8 cellular contexts compared by ENCODE assay signal in the genomic region with DNA sequence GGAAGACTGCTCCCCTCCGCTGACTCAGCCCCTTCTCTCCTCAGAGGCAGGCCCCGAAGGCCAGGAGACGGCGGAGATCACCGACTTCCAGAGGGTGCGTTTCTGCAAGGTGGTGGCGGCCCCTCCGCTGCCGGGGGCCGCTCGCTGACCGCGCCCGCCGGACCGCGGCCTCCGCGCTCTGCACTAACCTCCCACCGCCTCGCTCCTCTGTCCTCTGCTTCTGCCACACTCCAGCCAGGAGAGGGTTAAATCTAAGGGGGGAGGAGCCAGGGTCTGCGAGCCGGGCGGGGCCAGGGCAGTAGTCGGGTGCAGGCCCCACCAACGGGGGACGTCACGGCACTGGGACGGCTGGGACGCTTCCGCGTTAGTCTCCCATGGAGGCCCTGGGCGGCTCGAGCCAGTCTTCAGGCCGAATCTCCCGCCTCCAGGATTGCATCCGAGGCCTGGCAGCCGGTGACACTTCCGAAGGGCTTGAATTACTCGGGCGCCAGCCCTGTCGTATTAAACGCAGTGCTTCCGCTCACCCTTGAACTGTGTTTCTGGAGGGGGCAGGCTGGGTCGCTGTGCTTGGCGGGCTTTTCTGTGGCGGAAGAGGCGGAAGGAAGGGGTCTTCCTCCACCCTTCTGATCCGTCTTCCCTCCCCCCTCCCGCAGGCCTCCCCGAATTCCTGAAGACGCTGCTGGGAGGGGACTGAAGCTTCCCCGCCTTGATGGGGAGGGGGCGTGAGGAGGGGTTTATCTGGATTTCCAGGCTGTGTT. TPM values are rescaled to one million over a fixed set of nuclear protein-coding genes. Genes with fewer than 3 reads are reported as not detected.
DNase-seq lines count a peak whose midpoint lies in the region; ATAC-seq and TF ChIP-seq lines count a peak whose summit lies in the region.

No MANE protein-coding gene starts in this region.

- peak overlapping the region; percentile 75 to 99 (median 97) for H3K27ac ChIP-seq in adrenal gland
- H3K27ac ChIP-seq in upper lobe of right lung = peak overlapping the region; percentile 96

- H3K9me3 ChIP-seq in adrenal gland (replicated peaks in 1 of 3) (no peaks in the 10 kb centered on the region), upper lobe of right lung (no peaks in the 10 kb centered on the region)

- H3K4me1 ChIP-seq in adrenal gland (replicated peaks in 1 of 2) = peaks cover 21 to 27% of the 10 kb centered on the region in 2 donors
- peaks cover 13% of the 10 kb centered on the region for H3K4me1 ChIP-seq in upper lobe of right lung

- 0 to 1% (median 1%) methylated on average over 17 to 53 of the region's 54 CpGs for WGBS in adrenal gland, 4 donors

- intact Hi-C loops in adrenal gland (cut with DNase I) (no loop called here), left cardiac atrium (cut with DNase I) (no loop called here), upper lobe of right lung (cut with DNase I) (no loop called here)

- peak; percentile 60 to 90 for TF ChIP-seq POLR2A in adrenal gland (IDR thresholded peaks at IDR 0.05)

- peak; percentile 59 for ATAC-seq in HG02588 (IDR thresholded peaks at IDR 0.05; ENCODE audit: unreplicated experiment)
- ATAC-seq in left cardiac atrium = peak; percentile 85 to 86
- ATAC-seq in upper lobe of right lung = peak; percentile 84

- peak; percentile 97 for DNase-seq in GM10266 (ENCODE audit: extremely low spot score)
- DNase-seq in NCI-H1105 (lab: John Stamatoyannopoulos, UW) = peak; percentile 85
- peak; percentile 83 for DNase-seq in T follicular helper cell (ENCODE audit: low read depth)
- DNase-seq in adrenal gland = peak; percentile 93 to 97 (median 96)
- DNase-seq in left cardiac atrium = peak; percentile 94
- DNase-seq in progenitor cell of endocrine pancreas (ENCODE audit: low spot score, unreplicated experiment) = peak; percentile 78
- peak; percentile 96 for DNase-seq in upper lobe of right lung

- H3K4me3 Mint-ChIP-seq in progenitor cell of endocrine pancreas (ENCODE audit: low read depth) = peak overlapping the region; percentile 84

- no peaks in the 10 kb centered on the region for H3K9me3 Mint-ChIP-seq in progenitor cell of endocrine pancreas (ENCODE audit: low read depth)

- H3K27me3 ChIP-seq in adrenal gland = no peaks in the 10 kb centered on the region
- H3K27me3 ChIP-seq in upper lobe of right lung = no peaks in the 10 kb centered on the region

- peak overlapping the region; percentile 97 for H3K27ac Mint-ChIP-seq in progenitor cell of endocrine pancreas

- H3K36me3 ChIP-seq in adrenal gland (replicated peaks in 1 of 2) (peaks cover 0 to 20% of the 10 kb centered on the region in 2 donors), upper lobe of right lung (peaks cover 20% of the 10 kb centered on the region)

- H3K27me3 Mint-ChIP-seq in progenitor cell of endocrine pancreas = peaks cover 12% of the 10 kb centered on the region

- peaks cover 17% of the 10 kb centered on the region for H3K36me3 Mint-ChIP-seq in progenitor cell of endocrine pancreas (ENCODE audit: insufficient read depth)

- TF ChIP-seq CTCF in GM10266 (IDR thresholded peaks at IDR 0.05; ENCODE audit: control insufficient read depth, insufficient read depth, low read depth, missing control alignments) (no peak), adrenal gland (IDR thresholded peaks at IDR 0.05) (no peak), progenitor cell of endocrine pancreas (IDR thresholded peaks at IDR 0.05; ENCODE audit: unreplicated experiment) (no peak), upper lobe of right lung (IDR thresholded peaks at IDR 0.05) (no peak)

- peaks cover 12% of the 10 kb centered on the region for H3K4me1 Mint-ChIP-seq in progenitor cell of endocrine pancreas (ENCODE audit: low read depth)

- H3K4me3 ChIP-seq in adrenal gland (peak overlapping the region; percentile 0 to 67 (median 48)), upper lobe of right lung (peak overlapping the region; percentile 79)

RNA-seq across cellular contexts. Expression of gene INAFM1, which starts 1.2 kb away (rescaled TPM):
- total RNA-seq in adrenal gland (100 to 1,000 TPM in 1 of 8 donors, 10 to 100 TPM in 7; 18.1 to 183 (median 66.7) TPM), left cardiac atrium (10 to 100 TPM; 16.1 to 17.1 TPM), progenitor cell of endocrine pancreas (9.1 and 11.8 TPM in 2 replicates), upper lobe of right lung (18.2 TPM)
- polyA plus RNA-seq in adrenal gland = 100 to 1,000 TPM in 1 of 3 donors, 10 to 100 TPM in 1, 1 to 10 TPM in 1; 7.8 to 144 (median 62.0) TPM

RNA-seq across cellular contexts. Expression of gene CCDC9, which starts 17.2 kb away (rescaled TPM):
- 10 to 100 TPM; 12.8 to 52.9 (median 32.5) TPM for total RNA-seq in adrenal gland
- 10 to 100 TPM; 23.2 to 86.5 (median 31.8) TPM for polyA plus RNA-seq in adrenal gland
- 10 to 100 TPM; 21.4 to 28.7 TPM for total RNA-seq in left cardiac atrium
- total RNA-seq in progenitor cell of endocrine pancreas = 34.4 and 36.1 TPM in 2 replicates
- 36.1 TPM for total RNA-seq in upper lobe of right lung

RNA-seq across cellular contexts. Expression of gene C5AR1, which starts 36.2 kb away (rescaled TPM):
- total RNA-seq in adrenal gland = 10 to 100 TPM in 7 of 8 donors, under 1 TPM in 1; 0.91 to 34.8 (median 20.1) TPM
- 1 to 10 TPM; 3.2 to 7.9 (median 3.9) TPM for polyA plus RNA-seq in adrenal gland
- 10 to 100 TPM; 13.4 to 15.6 TPM for total RNA-seq in left cardiac atrium
- total RNA-seq in progenitor cell of endocrine pancreas = 2.4 and 2.9 TPM in 2 replicates
- 58.9 TPM for total RNA-seq in upper lobe of right lung

RNA-seq across cellular contexts. Expression of gene BBC3, which starts 42.5 kb away (rescaled TPM):
- 10 to 100 TPM in 4 of 8 donors, 1 to 10 TPM in 4; 1.7 to 17.9 (median 10.1) TPM for total RNA-seq in adrenal gland
- 1 to 10 TPM in 2 of 3 donors, under 1 TPM in 1; 0.27 to 8.4 (median 4.4) TPM for polyA plus RNA-seq in adrenal gland
- 1 to 10 TPM; 2.9 to 4.1 TPM for total RNA-seq in left cardiac atrium
- 18.3 and 23.5 TPM in 2 replicates for total RNA-seq in progenitor cell of endocrine pancreas
- total RNA-seq in upper lobe of right lung = 20.1 TPM

RNA-seq across cellular contexts. Expression of gene C5AR2, which starts 58.5 kb away (rescaled TPM):
- total RNA-seq in adrenal gland (1 to 10 TPM in 7 of 8 donors, under 1 TPM in 1; 0.42 to 4.4 (median 2.6) TPM), left cardiac atrium (1 to 10 TPM in 1 of 2 donors, under 1 TPM in 1; 0.81 to 2.4 TPM), progenitor cell of endocrine pancreas (not detected in 2 replicates), upper lobe of right lung (3.5 TPM)
- 1 to 10 TPM in 1 of 3 donors, under 1 TPM in 2; 0.37 to 1.1 (median 0.57) TPM for polyA plus RNA-seq in adrenal gland

Comparison
In these comparisons a context has a peak if more than half of its experiments do, and no peak if none do; other contexts are left out.
1. Peak in every context shown above with its lines: DNase-seq, ATAC-seq, H3K4me3 ChIP-seq and H3K27ac ChIP-seq.